In genomic region chr1:66242646-66243547, GRCh38 we compare ENCODE assay signal across 8 cellular contexts.
DNase-seq lines count a peak whose midpoint lies in the region; ATAC-seq, FAIRE-seq and TF ChIP-seq lines count a peak whose summit lies in the region.

No MANE protein-coding gene starts in this region.

- no peak for DNase-seq in D721Med (ENCODE audit: insufficient read length, low spot score)
- peak; percentile 87 for DNase-seq in IMR-90
- DNase-seq in NT2/D1 (ENCODE audit: low read depth, low spot score), result peak; percentile 87
- peak; percentile 36 for DNase-seq in activated CD8-positive, alpha-beta memory T cell treated with anti-CD3 and anti-CD28 coated beads, Interleukin-2, amount 50 U/mL, for 1 hour (ENCODE audit: extremely low read depth)
- DNase-seq in endothelial cell of umbilical vein (ENCODE audit: low read depth, low spot score), result peak; percentile 85
- peak; percentile 82 to 92 (median 88) for DNase-seq in mucosa of descending colon
- peak; percentile 26 to 39 for DNase-seq in stimulated activated CD8-positive, alpha-beta memory T cell treated with anti-CD3 and anti-CD28 coated beads, Interleukin-7, amount 100 ng/mL, for 1 hour (ENCODE audit: low read depth in 2 of 2)

- H3K4ac ChIP-seq in IMR-90 (ENCODE audit: low read depth, low read length), result no peak overlapping the region

- H2AFZ ChIP-seq in IMR-90 (replicated peaks; ENCODE audit: low read length, poor library complexity) (peak overlapping the region; percentile 46), endothelial cell of umbilical vein (ENCODE audit: low read depth, low read length) (peak overlapping the region; percentile 7)

- H3K4me3 ChIP-seq in IMR-90 (ENCODE audit: insufficient read depth, low read depth, low read length) (no peak overlapping the region), NT2/D1 (ENCODE audit: insufficient read length, low read depth) (no peak overlapping the region), endothelial cell of umbilical vein (replicated peaks in 1 of 3; ENCODE audit: insufficient read depth in 1 of 3, low read depth in 1 of 3, low read length in 3 of 3) (no peak overlapping the region), mucosa of descending colon (no peak overlapping the region)

- TF ChIP-seq CTCF in D721Med (IDR thresholded peaks at IDR 0.05; ENCODE audit: insufficient read depth, missing control alignments) (peak; percentile 100), IMR-90 (conservative IDR thresholded peaks at IDR 0.05; ENCODE audit: low read depth, low read length) (peak; percentile 100; the same call in 1 of the 2 replicates), endothelial cell of umbilical vein (IDR thresholded peaks at IDR 0.05; ENCODE audit: extremely low read depth in 1 of 2, insufficient read depth in 1 of 2, low read depth in 1 of 2, low read length in 2 of 2) (peak; percentile 98 to 100), mucosa of descending colon (IDR thresholded peaks at IDR 0.05) (peak; percentile 88)

- CTCF ChIA-PET in IMR-90 (lab: Yijun Ruan, JAX) (interaction anchor here (0.5 to 2.9 kb wide), 25 partner anchors 8 to 932 kb away, joined by 3 to 43 read pairs (median 3); no protein-coding TSS in a partner anchor), endothelial cell of umbilical vein (lab: Charles Lee) (interaction anchor here (0.6 to 5.3 kb wide), 41 partner anchors 8 to 1030 kb away, joined by 3 to 116 read pairs (median 5); no protein-coding TSS in a partner anchor)

- H3K4me1 ChIP-seq in IMR-90 (ENCODE audit: control insufficient read depth, insufficient read depth, low read length) (peaks cover 7% of the 10 kb centered on the region), NT2/D1 (ENCODE audit: insufficient read depth, insufficient read length) (no peaks in the 10 kb centered on the region), endothelial cell of umbilical vein (ENCODE audit: control insufficient read depth, extremely low read depth, insufficient read depth, low read length) (peaks cover 26% of the 10 kb centered on the region), mucosa of descending colon (ENCODE audit: low read depth) (peaks cover 2% of the 10 kb centered on the region)

- H3K36me3 ChIP-seq in IMR-90 (ENCODE audit: control insufficient read depth, insufficient read depth, low read length) (no peaks in the 10 kb centered on the region), NT2/D1 (ENCODE audit: insufficient read depth, insufficient read length, low read length) (no peaks in the 10 kb centered on the region), endothelial cell of umbilical vein (ENCODE audit: control insufficient read depth in 2 of 2, extremely low read depth in 1 of 2, insufficient read depth in 2 of 2, low read length in 2 of 2) (no peaks in the 10 kb centered on the region), mucosa of descending colon (ENCODE audit: low read depth) (no peaks in the 10 kb centered on the region)

- H2BK15ac ChIP-seq in IMR-90 (ENCODE audit: low read depth, low read length), result no peak overlapping the region

- H4K5ac ChIP-seq in IMR-90 (ENCODE audit: low read depth, low read length), result no peak overlapping the region

- 0 out of 2 replicates have a peak overlapping the region, but pooled peaks have one; percentile 29 for H2BK120ac ChIP-seq in IMR-90 (ENCODE audit: low read depth, low read length)

- H3K56ac ChIP-seq in IMR-90 (ENCODE audit: extremely low read depth, insufficient read depth, low read length), result no peak overlapping the region

- H4K20me1 ChIP-seq in IMR-90 (ENCODE audit: insufficient read depth, low read length), result no peaks in the 10 kb centered on the region
- no peaks in the 10 kb centered on the region for H4K20me1 ChIP-seq in endothelial cell of umbilical vein (replicated peaks; ENCODE audit: control insufficient read depth, extremely low read depth, insufficient read depth, low read length)

- dilution Hi-C loops in IMR-90 (cut with HindIII; ENCODE audit: low sequenced_read_pairs, unreplicated experiment), result no loop called here
- dilution Hi-C loops in endothelial cell of umbilical vein (cut with MboI; ENCODE audit: extremely low pct_ligation_motif_present, low sequenced_read_pairs), result no loop called here

- H2BK5ac ChIP-seq in IMR-90 (ENCODE audit: low read depth, low read length, poor library complexity, severe bottlenecking), result no peak overlapping the region

- peak; percentile 95 for TF ChIP-seq RAD21 in IMR-90 (IDR thresholded peaks at IDR 0.05; ENCODE audit: low read length)

- peak overlapping the region; percentile 49; the same call in 1 of the 2 replicates for H2BK20ac ChIP-seq in IMR-90 (ENCODE audit: low read depth, low read length)

- intact Hi-C loops in IMR-90 (cut with micrococcal nuclease) (loop anchor here (1.0 to 10.0 kb wide), 6 partner anchors 121 to 1178 kb away; partner anchors contain the start of gene PDE4B), endothelial cell of umbilical vein (cut with micrococcal nuclease) (loop anchor here (1.0 to 5.0 kb wide), 7 partner anchors 262 to 1181 kb away; no protein-coding TSS in a partner anchor), mucosa of descending colon (cut with DNase I, micrococcal nuclease) (loop anchor here (1.0 to 5.0 kb wide), 2 partner anchors 284 to 286 kb away; no protein-coding TSS in a partner anchor)

- H3K14ac ChIP-seq in IMR-90 (replicated peaks; ENCODE audit: low read depth, low read length), result 0 out of 2 replicates have a peak overlapping the region, but pooled peaks have one; percentile 51

- peak overlapping the region; percentile 7 for H2AK9ac ChIP-seq in IMR-90 (replicated peaks; ENCODE audit: low read depth, low read length, poor library complexity)

- H3K9me3 ChIP-seq in IMR-90 (ENCODE audit: control insufficient read depth, insufficient read depth, low read length) (no peaks in the 10 kb centered on the region), NT2/D1 (ENCODE audit: insufficient read depth, low read length) (no peaks in the 10 kb centered on the region), endothelial cell of umbilical vein (replicated peaks; ENCODE audit: control insufficient read depth, insufficient read depth, low read length) (no peaks in the 10 kb centered on the region), mucosa of descending colon (no peaks in the 10 kb centered on the region)

- BruUV-seq in IMR-90 (replicated peaks; lab: Mats Ljungman, UMichigan) (no TSS peak), endothelial cell of umbilical vein (replicated peaks; lab: Mats Ljungman, UMichigan) (no TSS peak)

- H3K79me1 ChIP-seq in IMR-90 (ENCODE audit: low read depth in 1 of 2, low read length in 2 of 2), result no peaks in the 10 kb centered on the region

- H2AK5ac ChIP-seq in IMR-90 (ENCODE audit: low read depth, low read length), result no peak overlapping the region

- H3K9ac ChIP-seq in IMR-90 (ENCODE audit: low read depth, low read length), result no peak overlapping the region
- H3K9ac ChIP-seq in NT2/D1 (ENCODE audit: insufficient read length, low read depth), result no peak overlapping the region
- no peak overlapping the region for H3K9ac ChIP-seq in endothelial cell of umbilical vein (replicated peaks; ENCODE audit: extremely low read depth, insufficient read depth, low read length)

- peak overlapping the region in 1 of 2 experiments; percentile 39; a peak in 1 of 4 replicates for H4K8ac ChIP-seq in IMR-90 (ENCODE audit: low read depth in 2 of 2, low read length in 2 of 2)

- no peaks in the 10 kb centered on the region for H3K79me2 ChIP-seq in endothelial cell of umbilical vein (ENCODE audit: control insufficient read depth, insufficient read depth, low read length)

- H3K27me3 ChIP-seq in IMR-90 (ENCODE audit: control insufficient read depth, insufficient read depth, low read length), result no peaks in the 10 kb centered on the region
- no peaks in the 10 kb centered on the region for H3K27me3 ChIP-seq in NT2/D1 (ENCODE audit: insufficient read depth, insufficient read length)
- no peaks in the 10 kb centered on the region for H3K27me3 ChIP-seq in endothelial cell of umbilical vein (ENCODE audit: control insufficient read depth in 2 of 2, insufficient read depth in 2 of 2, low read length in 2 of 2)

- TF ChIP-seq POLR2A in IMR-90 (IDR thresholded peaks at IDR 0.05; ENCODE audit: low read depth, low read length) (no peak), endothelial cell of umbilical vein (IDR thresholded peaks at IDR 0.05; ENCODE audit: low read depth, low read length) (no peak)

- H3K9me1 ChIP-seq in IMR-90 (ENCODE audit: insufficient read depth, low read length) (peaks cover 5% of the 10 kb centered on the region; the same call in 1 of the 2 replicates), endothelial cell of umbilical vein (replicated peaks; ENCODE audit: control insufficient read depth, extremely low read depth, insufficient read depth, low read length) (no peaks in the 10 kb centered on the region)

- H3K27ac ChIP-seq in IMR-90 (ENCODE audit: insufficient read depth, low read length), result no peak overlapping the region
- H3K27ac ChIP-seq in endothelial cell of umbilical vein (ENCODE audit: insufficient read depth, low read depth, low read length), result peak overlapping the region; percentile 64

- ATAC-seq in GM21526 (IDR thresholded peaks at IDR 0.05; ENCODE audit: low FRiP score, unreplicated experiment), result peak; percentile 67
- ATAC-seq in IMR-90 (ENCODE audit: low read depth), result peak; percentile 87
- peak; percentile 98 for ATAC-seq in mucosa of descending colon

- in situ Hi-C loops in IMR-90 (cut with MboI; ENCODE audit: low sequenced_read_pairs), result loop anchor here (5.0 to 25.0 kb wide), 2 partner anchors 291 to 506 kb away; no protein-coding TSS in a partner anchor

- peak; percentile 55 for FAIRE-seq in D721Med (lab: Jason Lieb, UNC)
- FAIRE-seq in endothelial cell of umbilical vein (lab: Jason Lieb, UNC), result peak; percentile 97

- H3K4me2 ChIP-seq in IMR-90 (ENCODE audit: low read depth, low read length), result peak overlapping the region; percentile 29
- H3K4me2 ChIP-seq in endothelial cell of umbilical vein (ENCODE audit: insufficient read depth, low read length), result no peak overlapping the region

- no peak overlapping the region for H3K18ac ChIP-seq in IMR-90 (ENCODE audit: low read depth, low read length)

- POLR2A ChIA-PET in IMR-90 (lab: Charles Lee; ENCODE audit: unreplicated experiment) (no interaction called here), endothelial cell of umbilical vein (lab: Charles Lee) (no interaction called here)

- WGBS in IMR-90 (ENCODE audit: extremely low coverage in 2 of 2, insufficient read length in 1 of 2), 2 experiments, result 0% methylated on average over 1 of the region's 6 CpGs; no CpG with 5 or more reads in 1 of the 2 experiments

- H4K91ac ChIP-seq in IMR-90 (ENCODE audit: insufficient read depth, low read depth, low read length), result no peak overlapping the region

- H3K23ac ChIP-seq in IMR-90 (ENCODE audit: low read depth, low read length), result no peak overlapping the region

TF ChIP-seq in IMR-90, 13 proteins besides CTCF, POLR2A, EP300 and RAD21 (continues in another document):
- TF ChIP-seq MAZ (IDR thresholded peaks at IDR 0.05; ENCODE audit: borderline replicate concordance, low read depth, low read length) (peak; percentile 61; the same call in 1 of the 2 replicates), SMC3 (IDR thresholded peaks at IDR 0.05; ENCODE audit: low read depth, low read length) (peak; percentile 97)

TF ChIP-seq in endothelial cell of umbilical vein, 7 proteins besides CTCF, POLR2A, EP300 and RAD21 (continues in another document):
- TF ChIP-seq FOS (IDR thresholded peaks at IDR 0.05; ENCODE audit: borderline replicate concordance, insufficient read depth, low read length), result peak; percentile 55
